ENCODE assay signal across 8 cellular contexts in genomic region chr5:40798012-40798855, GRCh38. TPM values are rescaled to one million over a fixed set of nuclear protein-coding genes. Genes with fewer than 3 reads are reported as not detected.
DNase-seq lines count a peak whose midpoint lies in the region; ATAC-seq and TF ChIP-seq lines count a peak whose summit lies in the region.

Gene PRKAA1, minus strand, starts transcription at chr5:40798374. Its CDS starts 185 bp downstream, at chr5:40798189.

- no peaks in the 10 kb centered on the region for H3K36me3 ChIP-seq in gastroesophageal sphincter

- peak within 1 kb of the TSS; percentile 86 to 99 (median 95) for H3K27ac ChIP-seq in gastroesophageal sphincter

- H3K27me3 ChIP-seq in gastroesophageal sphincter = no peaks in the 10 kb centered on the region

- DNase-seq in NB4 (ENCODE audit: low read depth) = peak; percentile 90
- peak; percentile 90 for DNase-seq in SK-N-DZ (ENCODE audit: low spot score)
- peak; percentile 85 for DNase-seq in activated naive CD4-positive, alpha-beta T cell treated with anti-CD3 and anti-CD28 coated beads for 36 hours
- DNase-seq in nucleus accumbens (lab: John Stamatoyannopoulos, UW) = peak in 55 of 56 donors; percentile 29 to 93 (median 83)
- DNase-seq in superior temporal gyrus (ENCODE audit: extremely low spot score) = peak; percentile 84

- peak within 1 kb of the TSS; percentile 83 for H3K4me3 ChIP-seq in NB4 (ENCODE audit: low read depth, low read length)
- H3K4me3 ChIP-seq in gastroesophageal sphincter = peak within 1 kb of the TSS; percentile 65 to 99

- H3K4me3 Mint-ChIP-seq in activated naive CD4-positive, alpha-beta T cell treated with anti-CD3 and anti-CD28 coated beads for 36 hours = peak within 1 kb of the TSS; percentile 88

- H3K4me1 ChIP-seq in gastroesophageal sphincter = peaks cover 0 to 53% (median 6%) of the 10 kb centered on the region in 3 donors

- TF ChIP-seq POLR2A in GM10847 (IDR thresholded peaks at IDR 0.05; ENCODE audit: extremely low read depth, insufficient read length) (peak; percentile 56), NB4 (IDR thresholded peaks at IDR 0.05; ENCODE audit: extremely low read depth, insufficient read length) (peak; percentile 80), gastroesophageal sphincter (IDR thresholded peaks at IDR 0.05) (peak; percentile 52 to 55)

- ATAC-seq in HG02588 (IDR thresholded peaks at IDR 0.05; ENCODE audit: unreplicated experiment) (peak; percentile 97), gastroesophageal sphincter (peak; percentile 97)

- TF ChIP-seq CTCF in NB4 (IDR thresholded peaks at IDR 0.05; ENCODE audit: low read depth, low read length) = peak; percentile 50
- TF ChIP-seq CTCF in gastroesophageal sphincter (IDR thresholded peaks at IDR 0.05) = peak; percentile 49 to 82 (median 60)

- WGBS in gastroesophageal sphincter (ENCODE audit: low coverage in 1 of 2), 2 donors = 0% methylated on average over 9 to 14 of the region's 73 CpGs

- CTCF ChIA-PET in activated naive CD4-positive, alpha-beta T cell treated with anti-CD3 and anti-CD28 coated beads for 36 hours (lab: Charles Lee) = interaction anchor here (0.9 to 2.0 kb wide), 4 partner anchors 11 to 35 kb away, joined by 3 to 6 read pairs (median 5); no protein-coding TSS in a partner anchor

- H3K27ac Mint-ChIP-seq in activated naive CD4-positive, alpha-beta T cell treated with anti-CD3 and anti-CD28 coated beads for 36 hours = peak within 1 kb of the TSS; percentile 85

- TF ChIP-seq EP300 in gastroesophageal sphincter (IDR thresholded peaks at IDR 0.05) = no peak

- H3K9me3 Mint-ChIP-seq in activated naive CD4-positive, alpha-beta T cell treated with anti-CD3 and anti-CD28 coated beads for 36 hours = no peaks in the 10 kb centered on the region

- H3K36me3 Mint-ChIP-seq in activated naive CD4-positive, alpha-beta T cell treated with anti-CD3 and anti-CD28 coated beads for 36 hours (ENCODE audit: low read depth) = peaks cover 14% of the 10 kb centered on the region

- H3K27me3 Mint-ChIP-seq in activated naive CD4-positive, alpha-beta T cell treated with anti-CD3 and anti-CD28 coated beads for 36 hours (ENCODE audit: low read depth) = peaks cover 2% of the 10 kb centered on the region

- no peaks in the 10 kb centered on the region for H3K9me3 ChIP-seq in gastroesophageal sphincter

- peaks cover 41% of the 10 kb centered on the region for H3K4me1 Mint-ChIP-seq in activated naive CD4-positive, alpha-beta T cell treated with anti-CD3 and anti-CD28 coated beads for 36 hours (ENCODE audit: low read depth)

- intact Hi-C loops in activated naive CD4-positive, alpha-beta T cell treated with anti-CD3 and anti-CD28 coated beads for 36 hours (cut with micrococcal nuclease) = loop anchor here (1.0 kb wide), 4 partner anchors 37 to 849 kb away; partner anchors contain the start of genes RPL37 and TTC33

RNA-seq across cellular contexts. Expression of gene PRKAA1, which starts in this region (rescaled TPM):
- 36.2 and 49.8 TPM in 2 replicates for polyA plus RNA-seq in SK-N-DZ (2014; cell fraction: cytosol; rRNA removed)
- polyA plus RNA-seq in SK-N-DZ (2014; cell fraction: nucleus; rRNA removed) = 46.4 and 53.5 TPM in 2 replicates
- total RNA-seq in activated naive CD4-positive, alpha-beta T cell treated with anti-CD3 and anti-CD28 coated beads for 36 hours = 10 to 100 TPM; 52.6 to 58.6 TPM
- 100 to 1,000 TPM in 2 of 4 donors, 10 to 100 TPM in 2; 66.5 to 113 (median 97.9) TPM for total RNA-seq in gastroesophageal sphincter

Comparison
In these comparisons a context has a peak if more than half of its experiments do, and no peak if none do; other contexts are left out.
1. Peak in every context shown above with its lines: DNase-seq, ATAC-seq, H3K4me3 ChIP-seq and H3K27ac ChIP-seq.